ENCODE assay signal across 1 cellular context in the genomic region with DNA sequence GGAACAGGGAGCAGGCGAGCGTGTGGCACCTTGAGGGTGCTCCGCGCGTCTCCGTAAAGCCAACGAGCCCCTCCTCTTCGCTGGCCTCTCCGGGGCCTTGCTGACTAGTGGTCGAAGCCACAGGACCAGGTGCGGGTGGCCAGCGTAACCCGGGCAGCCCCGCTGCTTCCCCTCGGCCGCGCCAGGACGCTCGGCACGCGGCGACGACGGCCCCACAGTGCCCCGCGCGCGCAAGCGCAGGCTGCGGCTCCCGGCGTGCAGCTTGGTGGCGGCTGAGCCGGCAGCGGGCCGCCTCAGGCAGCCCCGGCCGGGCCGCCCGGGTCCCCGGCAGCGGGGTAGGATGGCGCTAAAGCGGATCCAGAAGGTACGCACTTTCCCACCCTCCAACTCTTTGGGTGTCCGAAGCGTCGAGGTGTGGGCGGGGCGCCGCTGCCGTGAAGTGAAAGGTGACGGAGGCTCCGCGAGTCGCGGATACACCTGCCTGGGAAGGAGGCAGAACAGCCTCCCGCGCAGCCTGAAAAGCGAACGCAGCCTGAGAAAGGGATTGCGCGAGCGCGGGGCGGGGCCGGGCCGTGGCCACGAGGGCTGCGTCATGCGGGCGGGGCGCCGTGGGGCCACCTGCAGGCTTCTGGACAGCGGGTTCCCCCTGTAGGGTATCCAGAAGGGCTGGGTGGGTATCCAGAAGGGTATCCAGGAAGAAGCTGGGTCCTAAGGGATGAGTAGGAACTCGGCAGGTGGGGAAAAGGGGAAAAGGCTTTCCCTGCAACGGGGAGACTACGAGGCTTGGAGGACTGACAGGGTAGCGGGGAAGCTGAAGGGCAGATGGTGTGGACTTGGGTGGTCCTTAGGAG.
TF ChIP-seq lines count a peak whose summit lies in the region.

A gene (plus strand): TSS at position 244 of the 851 bp plus-strand sequence. CDS start 97 bp downstream, at position 341.

TF ChIP-seq in K562, 482 proteins besides CTCF, POLR2A, EP300 and RAD21 (continued from another document and continues in another):
- TF ChIP-seq, protein P1, sequence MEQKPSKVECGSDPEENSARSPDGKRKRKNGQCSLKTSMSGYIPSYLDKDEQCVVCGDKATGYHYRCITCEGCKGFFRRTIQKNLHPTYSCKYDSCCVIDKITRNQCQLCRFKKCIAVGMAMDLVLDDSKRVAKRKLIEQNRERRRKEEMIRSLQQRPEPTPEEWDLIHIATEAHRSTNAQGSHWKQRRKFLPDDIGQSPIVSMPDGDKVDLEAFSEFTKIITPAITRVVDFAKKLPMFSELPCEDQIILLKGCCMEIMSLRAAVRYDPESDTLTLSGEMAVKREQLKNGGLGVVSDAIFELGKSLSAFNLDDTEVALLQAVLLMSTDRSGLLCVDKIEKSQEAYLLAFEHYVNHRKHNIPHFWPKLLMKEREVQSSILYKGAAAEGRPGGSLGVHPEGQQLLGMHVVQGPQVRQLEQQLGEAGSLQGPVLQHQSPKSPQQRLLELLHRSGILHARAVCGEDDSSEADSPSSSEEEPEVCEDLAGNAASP (IDR thresholded peaks at IDR 0.05) = no peak
- TF ChIP-seq, protein P2, sequence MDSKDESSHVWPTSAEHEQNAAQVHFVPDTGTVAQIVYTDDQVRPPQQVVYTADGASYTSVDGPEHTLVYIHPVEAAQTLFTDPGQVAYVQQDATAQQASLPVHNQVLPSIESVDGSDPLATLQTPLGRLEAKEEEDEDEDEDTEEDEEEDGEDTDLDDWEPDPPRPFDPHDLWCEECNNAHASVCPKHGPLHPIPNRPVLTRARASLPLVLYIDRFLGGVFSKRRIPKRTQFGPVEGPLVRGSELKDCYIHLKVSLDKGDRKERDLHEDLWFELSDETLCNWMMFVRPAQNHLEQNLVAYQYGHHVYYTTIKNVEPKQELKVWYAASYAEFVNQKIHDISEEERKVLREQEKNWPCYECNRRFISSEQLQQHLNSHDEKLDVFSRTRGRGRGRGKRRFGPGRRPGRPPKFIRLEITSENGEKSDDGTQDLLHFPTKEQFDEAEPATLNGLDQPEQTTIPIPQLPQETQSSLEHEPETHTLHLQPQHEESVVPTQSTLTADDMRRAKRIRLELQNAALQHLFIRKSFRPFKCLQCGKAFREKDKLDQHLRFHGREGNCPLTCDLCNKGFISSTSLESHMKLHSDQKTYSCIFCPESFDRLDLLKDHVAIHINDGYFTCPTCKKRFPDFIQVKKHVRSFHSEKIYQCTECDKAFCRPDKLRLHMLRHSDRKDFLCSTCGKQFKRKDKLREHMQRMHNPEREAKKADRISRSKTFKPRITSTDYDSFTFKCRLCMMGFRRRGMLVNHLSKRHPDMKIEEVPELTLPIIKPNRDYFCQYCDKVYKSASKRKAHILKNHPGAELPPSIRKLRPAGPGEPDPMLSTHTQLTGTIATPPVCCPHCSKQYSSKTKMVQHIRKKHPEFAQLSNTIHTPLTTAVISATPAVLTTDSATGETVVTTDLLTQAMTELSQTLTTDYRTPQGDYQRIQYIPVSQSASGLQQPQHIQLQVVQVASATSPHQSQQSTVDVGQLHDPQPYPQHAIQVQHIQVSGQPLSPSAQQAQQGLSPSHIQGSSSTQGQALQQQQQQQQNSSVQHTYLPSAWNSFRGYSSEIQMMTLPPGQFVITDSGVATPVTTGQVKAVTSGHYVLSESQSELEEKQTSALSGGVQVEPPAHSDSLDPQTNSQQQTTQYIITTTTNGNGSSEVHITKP (IDR thresholded peaks at IDR 0.05; ENCODE audit: partially characterized antibody) = no peak
- no peak for TF ChIP-seq ESRRB (CRISPR knock-in tag; IDR thresholded peaks at IDR 0.05; ENCODE audit: borderline replicate concordance)
- TF ChIP-seq, protein P3, sequence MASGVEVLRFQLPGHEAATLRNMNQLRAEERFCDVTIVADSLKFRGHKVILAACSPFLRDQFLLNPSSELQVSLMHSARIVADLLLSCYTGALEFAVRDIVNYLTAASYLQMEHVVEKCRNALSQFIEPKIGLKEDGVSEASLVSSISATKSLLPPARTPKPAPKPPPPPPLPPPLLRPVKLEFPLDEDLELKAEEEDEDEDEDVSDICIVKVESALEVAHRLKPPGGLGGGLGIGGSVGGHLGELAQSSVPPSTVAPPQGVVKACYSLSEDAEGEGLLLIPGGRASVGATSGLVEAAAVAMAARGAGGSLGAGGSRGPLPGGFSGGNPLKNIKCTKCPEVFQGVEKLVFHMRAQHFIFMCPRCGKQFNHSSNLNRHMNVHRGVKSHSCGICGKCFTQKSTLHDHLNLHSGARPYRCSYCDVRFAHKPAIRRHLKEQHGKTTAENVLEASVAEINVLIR (CRISPR knock-in tag; IDR thresholded peaks at IDR 0.05) = no peak
- TF ChIP-seq GATA2 (CRISPR knock-in tag; IDR thresholded peaks at IDR 0.05) = no peak
- TF ChIP-seq ZNF232 (CRISPR knock-in tag; IDR thresholded peaks at IDR 0.05) = peak; percentile 92
- TF ChIP-seq ARID1B (IDR thresholded peaks at IDR 0.05) = no peak; the same call in 1 of the 2 replicates
- TF ChIP-seq MYC (IDR thresholded peaks at IDR 0.05; ENCODE audit: low read depth, low read length) = peak; percentile 91
- TF ChIP-seq MYC (CRISPR knock-in tag; IDR thresholded peaks at IDR 0.05; ENCODE audit: borderline replicate concordance, low read depth) = no peak
- no peak for TF ChIP-seq NFYB (IDR thresholded peaks at IDR 0.05; ENCODE audit: extremely low read depth, insufficient read length)
- no peak for TF ChIP-seq ZNF347 (CRISPR knock-in tag; IDR thresholded peaks at IDR 0.05; ENCODE audit: low read depth)
- TF ChIP-seq, protein P4, sequence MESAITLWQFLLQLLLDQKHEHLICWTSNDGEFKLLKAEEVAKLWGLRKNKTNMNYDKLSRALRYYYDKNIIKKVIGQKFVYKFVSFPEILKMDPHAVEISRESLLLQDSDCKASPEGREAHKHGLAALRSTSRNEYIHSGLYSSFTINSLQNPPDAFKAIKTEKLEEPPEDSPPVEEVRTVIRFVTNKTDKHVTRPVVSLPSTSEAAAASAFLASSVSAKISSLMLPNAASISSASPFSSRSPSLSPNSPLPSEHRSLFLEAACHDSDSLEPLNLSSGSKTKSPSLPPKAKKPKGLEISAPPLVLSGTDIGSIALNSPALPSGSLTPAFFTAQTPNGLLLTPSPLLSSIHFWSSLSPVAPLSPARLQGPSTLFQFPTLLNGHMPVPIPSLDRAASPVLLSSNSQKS (CRISPR knock-in tag; IDR thresholded peaks at IDR 0.05) = no peak
- no peak for TF ChIP-seq ZNF707 (CRISPR knock-in tag; conservative IDR thresholded peaks at IDR 0.05)
- TF ChIP-seq HDAC3 (IDR thresholded peaks at IDR 0.05; ENCODE audit: borderline replicate concordance, partially characterized antibody) = no peak
- TF ChIP-seq, protein P5, sequence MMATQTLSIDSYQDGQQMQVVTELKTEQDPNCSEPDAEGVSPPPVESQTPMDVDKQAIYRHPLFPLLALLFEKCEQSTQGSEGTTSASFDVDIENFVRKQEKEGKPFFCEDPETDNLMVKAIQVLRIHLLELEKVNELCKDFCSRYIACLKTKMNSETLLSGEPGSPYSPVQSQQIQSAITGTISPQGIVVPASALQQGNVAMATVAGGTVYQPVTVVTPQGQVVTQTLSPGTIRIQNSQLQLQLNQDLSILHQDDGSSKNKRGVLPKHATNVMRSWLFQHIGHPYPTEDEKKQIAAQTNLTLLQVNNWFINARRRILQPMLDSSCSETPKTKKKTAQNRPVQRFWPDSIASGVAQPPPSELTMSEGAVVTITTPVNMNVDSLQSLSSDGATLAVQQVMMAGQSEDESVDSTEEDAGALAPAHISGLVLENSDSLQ (IDR thresholded peaks at IDR 0.05) = no peak
- no peak for TF ChIP-seq KLF16 (IDR thresholded peaks at IDR 0.05)
- peak; percentile 92; the same call in 1 of the 2 replicates for TF ChIP-seq MTA3 (IDR thresholded peaks at IDR 0.05; ENCODE audit: borderline replicate concordance)
- peak; percentile 47; the same call in 1 of the 2 replicates for TF ChIP-seq ZNF668 (CRISPR knock-in tag; IDR thresholded peaks at IDR 0.05)
- no peak for TF ChIP-seq KHSRP (IDR thresholded peaks at IDR 0.05)
- TF ChIP-seq, protein P6, sequence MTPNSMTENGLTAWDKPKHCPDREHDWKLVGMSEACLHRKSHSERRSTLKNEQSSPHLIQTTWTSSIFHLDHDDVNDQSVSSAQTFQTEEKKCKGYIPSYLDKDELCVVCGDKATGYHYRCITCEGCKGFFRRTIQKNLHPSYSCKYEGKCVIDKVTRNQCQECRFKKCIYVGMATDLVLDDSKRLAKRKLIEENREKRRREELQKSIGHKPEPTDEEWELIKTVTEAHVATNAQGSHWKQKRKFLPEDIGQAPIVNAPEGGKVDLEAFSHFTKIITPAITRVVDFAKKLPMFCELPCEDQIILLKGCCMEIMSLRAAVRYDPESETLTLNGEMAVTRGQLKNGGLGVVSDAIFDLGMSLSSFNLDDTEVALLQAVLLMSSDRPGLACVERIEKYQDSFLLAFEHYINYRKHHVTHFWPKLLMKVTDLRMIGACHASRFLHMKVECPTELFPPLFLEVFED (CRISPR knock-in tag; conservative IDR thresholded peaks at IDR 0.05) = no peak
- TF ChIP-seq, protein P7, sequence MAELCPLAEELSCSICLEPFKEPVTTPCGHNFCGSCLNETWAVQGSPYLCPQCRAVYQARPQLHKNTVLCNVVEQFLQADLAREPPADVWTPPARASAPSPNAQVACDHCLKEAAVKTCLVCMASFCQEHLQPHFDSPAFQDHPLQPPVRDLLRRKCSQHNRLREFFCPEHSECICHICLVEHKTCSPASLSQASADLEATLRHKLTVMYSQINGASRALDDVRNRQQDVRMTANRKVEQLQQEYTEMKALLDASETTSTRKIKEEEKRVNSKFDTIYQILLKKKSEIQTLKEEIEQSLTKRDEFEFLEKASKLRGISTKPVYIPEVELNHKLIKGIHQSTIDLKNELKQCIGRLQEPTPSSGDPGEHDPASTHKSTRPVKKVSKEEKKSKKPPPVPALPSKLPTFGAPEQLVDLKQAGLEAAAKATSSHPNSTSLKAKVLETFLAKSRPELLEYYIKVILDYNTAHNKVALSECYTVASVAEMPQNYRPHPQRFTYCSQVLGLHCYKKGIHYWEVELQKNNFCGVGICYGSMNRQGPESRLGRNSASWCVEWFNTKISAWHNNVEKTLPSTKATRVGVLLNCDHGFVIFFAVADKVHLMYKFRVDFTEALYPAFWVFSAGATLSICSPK (IDR thresholded peaks at IDR 0.05; ENCODE audit: borderline replicate concordance) = no peak
- TF ChIP-seq SRSF3 (IDR thresholded peaks at IDR 0.05; ENCODE audit: insufficient read depth, low read length) = no peak
- TF ChIP-seq POLR2AphosphoS2 (IDR thresholded peaks at IDR 0.05; ENCODE audit: low read length) = peak; percentile 42; the same call in 1 of the 2 replicates
- TF ChIP-seq ZNF12 (CRISPR knock-in tag; IDR thresholded peaks at IDR 0.05) = peak; percentile 77; the same call in 1 of the 2 replicates
- no peak for TF ChIP-seq ZFP1 (CRISPR knock-in tag; IDR thresholded peaks at IDR 0.05)
- TF ChIP-seq ZNF695 (CRISPR knock-in tag; IDR thresholded peaks at IDR 0.05) = no peak
- TF ChIP-seq FUS (optimal IDR thresholded peaks at IDR 0.05; ENCODE audit: low read depth, low read length) = no peak
- no peak for TF ChIP-seq RBM25 (IDR thresholded peaks at IDR 0.05; ENCODE audit: low read depth, low read length, severe bottlenecking)
- TF ChIP-seq, protein P8, sequence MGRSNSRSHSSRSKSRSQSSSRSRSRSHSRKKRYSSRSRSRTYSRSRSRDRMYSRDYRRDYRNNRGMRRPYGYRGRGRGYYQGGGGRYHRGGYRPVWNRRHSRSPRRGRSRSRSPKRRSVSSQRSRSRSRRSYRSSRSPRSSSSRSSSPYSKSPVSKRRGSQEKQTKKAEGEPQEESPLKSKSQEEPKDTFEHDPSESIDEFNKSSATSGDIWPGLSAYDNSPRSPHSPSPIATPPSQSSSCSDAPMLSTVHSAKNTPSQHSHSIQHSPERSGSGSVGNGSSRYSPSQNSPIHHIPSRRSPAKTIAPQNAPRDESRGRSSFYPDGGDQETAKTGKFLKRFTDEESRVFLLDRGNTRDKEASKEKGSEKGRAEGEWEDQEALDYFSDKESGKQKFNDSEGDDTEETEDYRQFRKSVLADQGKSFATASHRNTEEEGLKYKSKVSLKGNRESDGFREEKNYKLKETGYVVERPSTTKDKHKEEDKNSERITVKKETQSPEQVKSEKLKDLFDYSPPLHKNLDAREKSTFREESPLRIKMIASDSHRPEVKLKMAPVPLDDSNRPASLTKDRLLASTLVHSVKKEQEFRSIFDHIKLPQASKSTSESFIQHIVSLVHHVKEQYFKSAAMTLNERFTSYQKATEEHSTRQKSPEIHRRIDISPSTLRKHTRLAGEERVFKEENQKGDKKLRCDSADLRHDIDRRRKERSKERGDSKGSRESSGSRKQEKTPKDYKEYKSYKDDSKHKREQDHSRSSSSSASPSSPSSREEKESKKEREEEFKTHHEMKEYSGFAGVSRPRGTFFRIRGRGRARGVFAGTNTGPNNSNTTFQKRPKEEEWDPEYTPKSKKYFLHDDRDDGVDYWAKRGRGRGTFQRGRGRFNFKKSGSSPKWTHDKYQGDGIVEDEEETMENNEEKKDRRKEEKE (IDR thresholded peaks at IDR 0.05; ENCODE audit: borderline replicate concordance in 1 of 2, control insufficient read depth in 1 of 2, low read depth in 2 of 2, low read length in 1 of 2) = no peak
- no peak for TF ChIP-seq NELFE (IDR thresholded peaks at IDR 0.05; ENCODE audit: insufficient read depth, insufficient read length)
- no peak for TF ChIP-seq SREBF2 (CRISPR knock-in tag; IDR thresholded peaks at IDR 0.05)
